Comparison of ENCODE assay signal across 28 cellular contexts in genomic region chr6:23563329-23563728, GRCh38.
"Had no signal": no experiment of that assay in that cellular context is flagged by ENCODE, and none has a peak within 500 bp of the region (broad histone marks: within the 10 kb centered on the region; RNA-seq: fewer than 3 reads in every experiment).

No MANE protein-coding gene starts in this region.

- H3K36me3 ChIP-seq: neutrophil, pancreas, prostate gland, spleen, suprapubic skin, tibial artery, transverse colon, upper lobe of right lung, uterus had no signal

- H3K27ac ChIP-seq: neutrophil, pancreas, prostate gland, skin epidermis, spleen, suprapubic skin, testis, tibial artery, transverse colon, upper lobe of right lung, uterus had no signal

- H3K9me3 ChIP-seq: pancreas, prostate gland, testis, upper lobe of right lung had no signal

- DNase-seq: naive B cell; naive thymus-derived CD8-positive, alpha-beta T cell; nephron progenitor cell; nucleus accumbens; pancreas; right cardiac atrium; spleen; stimulated activated CD4-positive, alpha-beta T cell treated with anti-CD3 and anti-CD28 coated beads, Interleukin-12 subunit alpha, Interleukin-12 subunit beta, amount 100 ng/mL, for 4 hours; stimulated activated CD4-positive, alpha-beta T cell treated with anti-CD3 and anti-CD28 coated beads, Interleukin-2, amount 100 ng/mL, for 24 hours; stimulated activated CD4-positive, alpha-beta T cell treated with anti-CD3 and anti-CD28 coated beads, Interleukin-2, amount 100 ng/mL, for 48 hours; stimulated activated CD4-positive, alpha-beta T cell treated with anti-CD3 and anti-CD28 coated beads, Interleukin-4, amount 100 ng/mL, for 24 hours; stimulated activated naive B cell treated with anti-CD40 and anti-IgM and Interleukin-4, amounts not matched to agents 10 μg/mL and 1 μg/mL and 100 μg/mL, for 72 hours; stimulated activated naive CD8-positive, alpha-beta T cell treated with anti-CD3 and anti-CD28 coated beads, Interleukin-15, amount 100 ng/mL, for 72 hours; stimulated activated naive CD8-positive, alpha-beta T cell treated with anti-CD3 and anti-CD28 coated beads, Interleukin-15, Interleukin-2, amounts not matched to agents 100 U/mL and 50 U/mL, for 24 hours; substantia nigra; testis; tibial artery; transverse colon; upper lobe of right lung; uterus had no signal

- H3K27me3 ChIP-seq: neutrophil, pancreas, spleen, suprapubic skin, testis, tibial artery, transverse colon, upper lobe of right lung, uterus had no signal

- H3K4me3 ChIP-seq: pancreas, prostate gland, skin epidermis, smooth muscle cell, spleen, suprapubic skin, testis, tibial artery, transverse colon, upper lobe of right lung, uterus had no signal

- ATAC-seq: naive thymus-derived CD8-positive, alpha-beta T cell; natural killer cell treated with Interleukin-12 subunit alpha and Interleukin-12 subunit beta and Interleukin-15 and Interleukin-18, amount 100 ng/mL, for 72 hours; pancreas; right cardiac atrium; sciatic nerve; stimulated activated effector memory CD8-positive, alpha-beta T cell treated with anti-CD3 and anti-CD28 coated beads, Interleukin-12 subunit alpha, Interleukin-12 subunit beta, amount 100 ng/mL, for 72 hours; stimulated activated naive B cell treated with anti-CD40 and anti-IgM and Interleukin-4, amounts not matched to agents 10 μg/mL and 1 μg/mL and 100 μg/mL, for 72 hours; stimulated activated naive CD8-positive, alpha-beta T cell treated with anti-CD3 and anti-CD28 coated beads, Interleukin-15, amount 100 ng/mL, for 72 hours; stimulated activated naive CD8-positive, alpha-beta T cell treated with anti-CD3 and anti-CD28 coated beads, Interleukin-15, Interleukin-2, amounts not matched to agents 100 U/mL and 50 U/mL, for 24 hours; upper lobe of right lung had no signal

- H3K4me1 ChIP-seq: pancreas, prostate gland, spleen, suprapubic skin, testis, tibial artery, upper lobe of right lung, uterus had no signal
